ENCODE assay signal across 21 cellular contexts in the genomic region with DNA sequence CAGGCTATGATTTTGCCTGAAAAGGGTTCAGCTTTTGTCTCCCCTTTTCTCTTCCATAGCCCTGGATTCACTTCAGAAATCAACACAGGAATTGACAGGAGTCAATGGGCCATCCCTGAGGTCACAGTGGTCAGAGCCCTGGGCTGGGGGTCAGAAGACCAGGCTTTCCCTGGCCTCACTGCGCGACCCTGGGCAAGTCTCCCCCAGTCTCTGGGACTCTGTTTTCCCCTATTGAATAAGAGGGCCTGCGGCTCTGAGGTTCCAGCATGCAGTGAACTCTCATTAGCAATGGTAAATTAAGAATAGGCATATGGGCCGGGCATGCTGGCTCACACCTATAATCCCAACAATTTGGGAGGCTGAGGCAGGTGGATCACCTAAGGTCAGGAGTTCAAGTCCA. TPM values are rescaled to one million over a fixed set of nuclear protein-coding genes. Genes with fewer than 3 reads are reported as not detected.
"Had no signal": no experiment of that assay in that cellular context is flagged by ENCODE, and none has a peak within 500 bp of the region (broad histone marks: within the 10 kb centered on the region; RNA-seq: fewer than 3 reads in every experiment).

No MANE protein-coding gene starts in this region.

- H3K4me3 ChIP-seq: Peyer's patch had no signal

- H3K27ac ChIP-seq: Peyer's patch, RWPE1 had no signal

- DNase-seq: activated CD4-positive, alpha-beta T cell treated with anti-CD3 and anti-CD28 coated beads for 4 hours; activated CD4-positive, alpha-beta T cell treated with anti-CD3 and anti-CD28 coated beads, Interleukin-2, amount 50 U/mL, for 48 hours; activated gamma-delta T cell; activated naive CD4-positive, alpha-beta T cell treated with anti-CD3 and anti-CD28 coated beads for 36 hours; activated T-cell treated with anti-CD3 and anti-CD28 coated beads, Interleukin-2, amount 50 U/mL, for 24 hours; amygdala; MM.1S; NCI-H1105; NCI-H1436; NCI-H1694 treated with DMSO at 0.1 percent for 48 hours; NCI-H2029 treated with DMSO at 0.1 percent for 48 hours; NCI-H510A treated with DMSO at 0.1 percent for 48 hours; NCI-H69; Peyer's patch; SHP77 had no signal

- H3K9me3 ChIP-seq: Peyer's patch had no signal

- H3K36me3 ChIP-seq: Peyer's patch had no signal

- ATAC-seq: activated CD4-positive, CD25-positive, alpha-beta regulatory T cell treated with anti-CD3 and anti-CD28 coated beads, Interleukin-2, amount 50 U/mL, for 24 hours; activated CD8-positive, alpha-beta memory T cell treated with anti-CD3 and anti-CD28 coated beads, Interleukin-2, amount 10 ng/mL, durations not matched to agents 7 days and 5 days had no signal

- H3K27me3 ChIP-seq: Peyer's patch had no signal

- H3K4me1 ChIP-seq: Peyer's patch had no signal

RNA-seq across cellular contexts. Expression of a gene that starts 30.7 kb away (rescaled TPM):
- total RNA-seq: activated CD8-positive, alpha-beta memory T cell treated with anti-CD3 and anti-CD28 coated beads, Interleukin-2, amount 10 ng/mL, durations not matched to agents 7 days and 5 days; activated naive CD4-positive, alpha-beta T cell treated with anti-CD3 and anti-CD28 coated beads for 36 hours; activated T-helper 1 cell treated with anti-CD3 and anti-CD28 coated beads, Interleukin-12 subunit alpha, Interleukin-12 subunit beta, Interleukin-2, Interleukin-4 antibody, amounts not matched to agents 30 ng/mL and 10 ng/mL and 1 ng/mL, durations not matched to agents 14 hours and 24 hours and 36 hours; astrocyte; Peyer's patch; SK-MEL-5 had no signal
